In genomic region chr18:63111549-63112402, GRCh38 we compare ENCODE assay signal across 11 cellular contexts.
DNase-seq lines count a peak whose midpoint lies in the region; ATAC-seq and TF ChIP-seq lines count a peak whose summit lies in the region.
"Had no signal": no experiment of that assay in that cellular context is flagged by ENCODE, and none has a peak within 500 bp of the region (broad histone marks: within the 10 kb centered on the region; RNA-seq: fewer than 3 reads in every experiment).

No MANE protein-coding gene starts in this region.

- ATAC-seq in activated CD8-positive, alpha-beta T cell treated with anti-CD3 and anti-CD28 coated beads, Interleukin-2, amount 10 ng/mL, durations not matched to agents 7 days and 5 days: peak; percentile 31
- ATAC-seq in activated CD8-positive, alpha-beta T cell treated with anti-CD3 and anti-CD28 coated beads for 36 hours: no peak
- ATAC-seq in HG03354 (IDR thresholded peaks at IDR 0.05; ENCODE audit: poor library complexity, severe bottlenecking, unreplicated experiment): peak; percentile 63

- H3K4me1 ChIP-seq in SK-N-SH (ENCODE audit: control insufficient read depth in 1 of 2, insufficient read depth in 2 of 2, low read depth in 1 of 2, low read length in 1 of 2) (peaks cover 0 to 6% of the 10 kb centered on the region in 2 experiments; a peak in 3 of 4 replicates), thyroid gland (peaks cover 10 to 18% of the 10 kb centered on the region in 2 donors)
- H3K4me1 ChIP-seq: breast epithelium had no signal

- H3K36me3 ChIP-seq in SK-N-SH (replicated peaks in 1 of 2; ENCODE audit: control insufficient read depth in 1 of 2, insufficient read depth in 2 of 2, low read length in 1 of 2): no peaks in the 10 kb centered on the region
- no peaks in the 10 kb centered on the region for H3K36me3 ChIP-seq in thyroid gland
- H3K36me3 ChIP-seq: breast epithelium, sigmoid colon, suprapubic skin had no signal

- H4K20me1 ChIP-seq in SK-N-SH (ENCODE audit: insufficient read depth): no peaks in the 10 kb centered on the region

- H3K36me3 Mint-ChIP-seq in activated CD8-positive, alpha-beta T cell treated with anti-CD3 and anti-CD28 coated beads, Interleukin-2, amount 10 ng/mL, durations not matched to agents 7 days and 5 days (ENCODE audit: low read depth): peaks cover 13% of the 10 kb centered on the region
- no peaks in the 10 kb centered on the region for H3K36me3 Mint-ChIP-seq in activated CD8-positive, alpha-beta T cell treated with anti-CD3 and anti-CD28 coated beads for 36 hours (ENCODE audit: low read depth)

- H3K27ac Mint-ChIP-seq in activated CD8-positive, alpha-beta T cell treated with anti-CD3 and anti-CD28 coated beads, Interleukin-2, amount 10 ng/mL, durations not matched to agents 7 days and 5 days: no peak overlapping the region
- no peak overlapping the region for H3K27ac Mint-ChIP-seq in activated CD8-positive, alpha-beta T cell treated with anti-CD3 and anti-CD28 coated beads for 36 hours

- H3K79me2 ChIP-seq in SK-N-SH (ENCODE audit: insufficient read depth): no peaks in the 10 kb centered on the region

- H2AFZ ChIP-seq in SK-N-SH (ENCODE audit: low read depth): no peak overlapping the region

- H3K27me3 Mint-ChIP-seq in activated CD8-positive, alpha-beta T cell treated with anti-CD3 and anti-CD28 coated beads, Interleukin-2, amount 10 ng/mL, durations not matched to agents 7 days and 5 days (ENCODE audit: low read depth): peaks cover 10% of the 10 kb centered on the region
- peaks cover 5% of the 10 kb centered on the region for H3K27me3 Mint-ChIP-seq in activated CD8-positive, alpha-beta T cell treated with anti-CD3 and anti-CD28 coated beads for 36 hours

- CTCF ChIA-PET in activated CD8-positive, alpha-beta T cell treated with anti-CD3 and anti-CD28 coated beads, Interleukin-2, amount 10 ng/mL, durations not matched to agents 7 days and 5 days (lab: Charles Lee): no interaction called here
- CTCF ChIA-PET in activated CD8-positive, alpha-beta T cell treated with anti-CD3 and anti-CD28 coated beads for 36 hours (lab: Charles Lee): interaction anchor here (1.2 to 1.3 kb wide), 2 partner anchors 206 to 211 kb away, joined by 3 read pairs; no protein-coding TSS in a partner anchor
- CTCF ChIA-PET in SK-N-SH (lab: Yijun Ruan, JAX): interaction anchor here (0.7 to 2.1 kb wide), 2 partner anchors 206 to 228 kb away, joined by 4 to 7 read pairs; no protein-coding TSS in a partner anchor

- no peaks in the 10 kb centered on the region for H3K9me2 ChIP-seq in SK-N-SH

- no peaks in the 10 kb centered on the region for H3F3A ChIP-seq in SK-N-SH (replicated peaks; ENCODE audit: insufficient read depth)

- peaks cover 39% of the 10 kb centered on the region for H3K4me1 Mint-ChIP-seq in activated CD8-positive, alpha-beta T cell treated with anti-CD3 and anti-CD28 coated beads, Interleukin-2, amount 10 ng/mL, durations not matched to agents 7 days and 5 days (ENCODE audit: low read depth)
- H3K4me1 Mint-ChIP-seq in activated CD8-positive, alpha-beta T cell treated with anti-CD3 and anti-CD28 coated beads for 36 hours (ENCODE audit: low read depth): peaks cover 26% of the 10 kb centered on the region

- no peak for TF ChIP-seq RAD21 in SK-N-SH (IDR thresholded peaks at IDR 0.05; ENCODE audit: low read length)

- H3K9me3 ChIP-seq in SK-N-SH (no peaks in the 10 kb centered on the region), thyroid gland (no peaks in the 10 kb centered on the region)
- H3K9me3 ChIP-seq: breast epithelium, sigmoid colon, suprapubic skin had no signal

- TF ChIP-seq CTCF in activated CD8-positive, alpha-beta T cell treated with anti-CD3 and anti-CD28 coated beads for 36 hours (IDR thresholded peaks at IDR 0.05): no peak
- TF ChIP-seq CTCF in SK-N-SH (IDR thresholded peaks at IDR 0.05) (no peak), thyroid gland (IDR thresholded peaks at IDR 0.05) (no peak)

- intact Hi-C loops in activated CD8-positive, alpha-beta T cell treated with anti-CD3 and anti-CD28 coated beads for 36 hours (cut with micrococcal nuclease): no loop called here
- intact Hi-C loops in thyroid gland (cut with DNase I): no loop called here

- peak in 1 of 2 experiments; percentile 34; a peak in 2 of 4 replicates for TF ChIP-seq EP300 in SK-N-SH (IDR thresholded peaks at IDR 0.05; ENCODE audit: borderline replicate concordance in 1 of 2, low read depth in 1 of 2, low read length in 1 of 2)

- POLR2A ChIA-PET in activated CD8-positive, alpha-beta T cell treated with anti-CD3 and anti-CD28 coated beads, Interleukin-2, amount 10 ng/mL, durations not matched to agents 7 days and 5 days (lab: Charles Lee): no interaction called here
- POLR2A ChIA-PET in activated CD8-positive, alpha-beta T cell treated with anti-CD3 and anti-CD28 coated beads for 36 hours (lab: Charles Lee): no interaction called here
- POLR2A ChIA-PET in SK-N-SH (lab: Yijun Ruan, JAX): no interaction called here

- H3K4me2 ChIP-seq in SK-N-SH: no peak overlapping the region

- H3K27me3 ChIP-seq in SK-N-SH (ENCODE audit: insufficient read depth) (no peaks in the 10 kb centered on the region), thyroid gland (no peaks in the 10 kb centered on the region)
- H3K27me3 ChIP-seq: breast epithelium, sigmoid colon, suprapubic skin had no signal

- 41% methylated on average over 4 of the region's 4 CpGs for WGBS in SK-N-SH (ENCODE audit: low lambda C conversion rate)
- 27 to 35% methylated on average over 4 of the region's 4 CpGs for WGBS in thyroid gland, 2 donors

- no peak for TF ChIP-seq POLR2A in thyroid gland (IDR thresholded peaks at IDR 0.05)

- H3K4me3 ChIP-seq in SK-N-SH (ENCODE audit: low read depth in 2 of 2, low read length in 1 of 2): no peak overlapping the region
- H3K4me3 ChIP-seq in thyroid gland (replicated peaks in 1 of 3): no peak overlapping the region
- H3K4me3 ChIP-seq: breast epithelium, sigmoid colon, suprapubic skin had no signal

- DNase-seq in activated CD8-positive, alpha-beta T cell treated with anti-CD3 and anti-CD28 coated beads, Interleukin-2, amount 10 ng/mL, durations not matched to agents 7 days and 5 days: no peak
- DNase-seq in activated CD8-positive, alpha-beta T cell treated with anti-CD3 and anti-CD28 coated beads for 36 hours: no peak
- DNase-seq in SK-N-SH (no peak), thyroid gland (peak; percentile 34 to 41), C1 segment of cervical spinal cord (lab: John Stamatoyannopoulos, UW) (no peak), foreskin melanocyte (no peak), pons (ENCODE audit: low spot score) (no peak)
- DNase-seq: sigmoid colon had no signal

- no peak overlapping the region for H3K4me3 Mint-ChIP-seq in activated CD8-positive, alpha-beta T cell treated with anti-CD3 and anti-CD28 coated beads, Interleukin-2, amount 10 ng/mL, durations not matched to agents 7 days and 5 days
- no peak overlapping the region for H3K4me3 Mint-ChIP-seq in activated CD8-positive, alpha-beta T cell treated with anti-CD3 and anti-CD28 coated beads for 36 hours

- peaks cover 14% of the 10 kb centered on the region for H3K9me3 Mint-ChIP-seq in activated CD8-positive, alpha-beta T cell treated with anti-CD3 and anti-CD28 coated beads, Interleukin-2, amount 10 ng/mL, durations not matched to agents 7 days and 5 days (ENCODE audit: insufficient read depth)
- H3K9me3 Mint-ChIP-seq in activated CD8-positive, alpha-beta T cell treated with anti-CD3 and anti-CD28 coated beads for 36 hours: peaks cover 5% of the 10 kb centered on the region

- H3K9ac ChIP-seq in SK-N-SH: no peak overlapping the region

- H3K27ac ChIP-seq in SK-N-SH (ENCODE audit: low read depth in 2 of 2, low read length in 1 of 2): peak overlapping the region; percentile 7 to 93; a peak in 2 of 4 replicates
- H3K27ac ChIP-seq in thyroid gland: no peak overlapping the region
- H3K27ac ChIP-seq: breast epithelium, suprapubic skin had no signal

TF ChIP-seq in SK-N-SH, 30 proteins besides CTCF, POLR2A, EP300 and RAD21:
- TF ChIP-seq RCOR1 (IDR thresholded peaks at IDR 0.05; ENCODE audit: low read length) (no peak), MAX (IDR thresholded peaks at IDR 0.05; ENCODE audit: low read depth) (no peak), TAF1 (IDR thresholded peaks at IDR 0.05; ENCODE audit: borderline replicate concordance, low read depth, low read length) (no peak), FOSL2 (IDR thresholded peaks at IDR 0.05; ENCODE audit: borderline replicate concordance, low read depth) (no peak)
TF ChIP-seq in SK-N-SH: peak in this region for 0.

Comparison
In these comparisons a context has a peak if more than half of its experiments do, and no peak if none do; other contexts are left out.
1. DNase-seq: peak in thyroid gland (2 of 2); none in activated CD8-positive, alpha-beta T cell treated with anti-CD3 and anti-CD28 coated beads, Interleukin-2, amount 10 ng/mL, durations not matched to agents 7 days and 5 days (single experiment), activated CD8-positive, alpha-beta T cell treated with anti-CD3 and anti-CD28 coated beads for 36 hours (single experiment), SK-N-SH (single experiment), C1 segment of cervical spinal cord (0 of 14), foreskin melanocyte (single experiment) and pons (single experiment).
2. H3K27ac ChIP-seq: peak in SK-N-SH (2 of 2); none in thyroid gland (0 of 3).